1 cellular context compared by ENCODE assay signal in the genomic region with DNA sequence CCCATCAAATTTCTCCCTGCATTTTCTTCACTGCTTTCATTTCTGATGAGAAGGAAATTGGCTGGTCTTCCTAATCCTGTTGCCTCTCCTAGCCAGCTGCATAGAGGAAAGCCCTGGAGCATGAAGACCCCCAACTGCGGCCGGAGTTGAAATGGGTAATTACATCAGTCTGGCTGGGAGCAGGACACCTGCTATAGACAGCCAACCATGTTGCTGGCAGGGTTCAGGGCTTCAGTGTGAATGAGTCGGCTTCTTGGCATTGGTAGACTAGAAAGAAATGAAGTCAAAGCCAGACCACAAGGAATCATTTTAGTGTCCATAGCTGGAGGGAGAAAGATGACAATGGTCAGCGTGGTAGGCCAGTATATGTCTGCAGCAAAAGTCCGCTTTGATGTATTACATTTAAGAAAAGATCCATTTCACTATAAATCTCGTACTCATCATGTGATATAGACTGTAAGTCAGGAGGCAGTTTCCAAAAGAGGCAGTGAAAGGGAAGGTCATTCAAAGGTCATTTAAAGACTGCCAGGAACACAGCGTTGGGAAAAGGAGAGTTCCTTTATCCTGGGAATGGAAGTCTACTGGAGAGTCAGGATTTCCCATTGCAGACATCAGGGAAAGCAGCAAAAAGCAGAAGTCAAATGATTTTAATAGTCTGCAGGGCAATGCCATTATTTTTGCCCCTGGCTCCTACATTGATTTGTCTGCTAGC.
TF ChIP-seq lines count a peak whose summit lies in the region.

No MANE protein-coding gene starts in this region.

TF ChIP-seq in SK-N-SH, 30 proteins besides CTCF, POLR2A, EP300 and RAD21 (continued from another document):
- TF ChIP-seq, protein P1, sequence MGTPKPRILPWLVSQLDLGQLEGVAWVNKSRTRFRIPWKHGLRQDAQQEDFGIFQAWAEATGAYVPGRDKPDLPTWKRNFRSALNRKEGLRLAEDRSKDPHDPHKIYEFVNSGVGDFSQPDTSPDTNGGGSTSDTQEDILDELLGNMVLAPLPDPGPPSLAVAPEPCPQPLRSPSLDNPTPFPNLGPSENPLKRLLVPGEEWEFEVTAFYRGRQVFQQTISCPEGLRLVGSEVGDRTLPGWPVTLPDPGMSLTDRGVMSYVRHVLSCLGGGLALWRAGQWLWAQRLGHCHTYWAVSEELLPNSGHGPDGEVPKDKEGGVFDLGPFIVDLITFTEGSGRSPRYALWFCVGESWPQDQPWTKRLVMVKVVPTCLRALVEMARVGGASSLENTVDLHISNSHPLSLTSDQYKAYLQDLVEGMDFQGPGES (IDR thresholded peaks at IDR 0.05; ENCODE audit: low read depth, low read length) = no peak
- TF ChIP-seq SIN3A (IDR thresholded peaks at IDR 0.05; ENCODE audit: borderline replicate concordance, low read depth, low read length) = no peak
- no peak for TF ChIP-seq SMC3 (IDR thresholded peaks at IDR 0.05; ENCODE audit: low read depth, low read length)
- no peak for TF ChIP-seq TEAD4 (IDR thresholded peaks at IDR 0.05; ENCODE audit: borderline replicate concordance, insufficient read depth)
- no peak for TF ChIP-seq RFX5 (IDR thresholded peaks at IDR 0.05; ENCODE audit: low read length)
- TF ChIP-seq RCOR1 (IDR thresholded peaks at IDR 0.05; ENCODE audit: low read length) = no peak
- no peak for TF ChIP-seq TAF1 (IDR thresholded peaks at IDR 0.05; ENCODE audit: borderline replicate concordance, low read depth, low read length)
- no peak for TF ChIP-seq MEF2A (IDR thresholded peaks at IDR 0.05; ENCODE audit: borderline replicate concordance, low read depth)
- TF ChIP-seq, protein P2, sequence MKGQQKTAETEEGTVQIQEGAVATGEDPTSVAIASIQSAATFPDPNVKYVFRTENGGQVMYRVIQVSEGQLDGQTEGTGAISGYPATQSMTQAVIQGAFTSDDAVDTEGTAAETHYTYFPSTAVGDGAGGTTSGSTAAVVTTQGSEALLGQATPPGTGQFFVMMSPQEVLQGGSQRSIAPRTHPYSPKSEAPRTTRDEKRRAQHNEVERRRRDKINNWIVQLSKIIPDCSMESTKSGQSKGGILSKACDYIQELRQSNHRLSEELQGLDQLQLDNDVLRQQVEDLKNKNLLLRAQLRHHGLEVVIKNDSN (IDR thresholded peaks at IDR 0.05; ENCODE audit: borderline replicate concordance, low read depth) = no peak
- TF ChIP-seq GATA2 (CRISPR knock-in tag; IDR thresholded peaks at IDR 0.05) = no peak
